25 cellular contexts compared by ENCODE assay signal in genomic region chr11:100777736-100778135, GRCh38.
A peak's percentile ranks its signal among the peaks of the same experiment; 100 is the strongest.
DNase-seq lines count a peak whose midpoint lies in the region; ATAC-seq and TF ChIP-seq lines count a peak whose summit lies in the region.
"Had no signal": no experiment of that assay in that cellular context is flagged by ENCODE, and none has a peak within 500 bp of the region (broad histone marks: within the 10 kb centered on the region; RNA-seq: fewer than 3 reads in every experiment).

No MANE protein-coding gene starts in this region.

- intact Hi-C loops in left ventricle myocardium superior (cut with micrococcal nuclease) = no loop called here
- intact Hi-C loops in transverse colon (cut with DNase I; ENCODE audit: low total_unique reads) = no loop called here

- TF ChIP-seq CTCF in cardiac muscle cell (IDR thresholded peaks at IDR 0.05; ENCODE audit: low read depth, low read length) (no peak), VCaP (conservative IDR thresholded peaks at IDR 0.05) (no peak), transverse colon (IDR thresholded peaks at IDR 0.05) (no peak), GM13977 (IDR thresholded peaks at IDR 0.05; ENCODE audit: extremely low read depth, insufficient read depth, missing control alignments) (no peak)

- H3K18ac ChIP-seq in mesenchymal stem cell (ENCODE audit: low read depth in 1 of 2, low read length in 2 of 2) (no peak overlapping the region), neuronal stem cell (ENCODE audit: low read length) (no peak overlapping the region)

- H3K27me3 ChIP-seq in cardiac muscle cell = no peaks in the 10 kb centered on the region
- H3K27me3 ChIP-seq in mesenchymal stem cell (ENCODE audit: control insufficient read depth in 1 of 2, insufficient read depth in 1 of 2, low read length in 2 of 2) = no peaks in the 10 kb centered on the region
- H3K27me3 ChIP-seq in transverse colon = no peaks in the 10 kb centered on the region
- H3K27me3 ChIP-seq in neuronal stem cell (ENCODE audit: control insufficient read depth in 3 of 3, insufficient read depth in 3 of 3, low read depth in 1 of 3, low read length in 3 of 3) = no peaks in the 10 kb centered on the region
- H3K27me3 ChIP-seq: ovary had no signal

- H3K36me3 ChIP-seq in cardiac muscle cell (peaks cover 12% of the 10 kb centered on the region), mesenchymal stem cell (ENCODE audit: control insufficient read depth in 1 of 2, insufficient read depth in 2 of 2, low read depth in 1 of 2, low read length in 2 of 2) (no peaks in the 10 kb centered on the region), transverse colon (no peaks in the 10 kb centered on the region), neuronal stem cell (replicated peaks in 1 of 2; ENCODE audit: control insufficient read depth in 2 of 2, insufficient read depth in 2 of 2, low read length in 2 of 2) (no peaks in the 10 kb centered on the region)
- H3K36me3 ChIP-seq: ovary had no signal

- no peak overlapping the region for H2BK5ac ChIP-seq in mesenchymal stem cell (ENCODE audit: low read depth, low read length, poor library complexity, severe bottlenecking)
- no peak overlapping the region for H2BK5ac ChIP-seq in neuronal stem cell (ENCODE audit: low read length)

- H2BK15ac ChIP-seq in mesenchymal stem cell (ENCODE audit: low read depth, poor library complexity, severe bottlenecking) (no peak overlapping the region), neuronal stem cell (ENCODE audit: low read length) (no peak overlapping the region)

- H3K79me1 ChIP-seq in mesenchymal stem cell (replicated peaks; ENCODE audit: low read length, poor library complexity, severe bottlenecking) (peaks cover 9% of the 10 kb centered on the region), neuronal stem cell (ENCODE audit: low read depth, low read length) (no peaks in the 10 kb centered on the region)

- H4K91ac ChIP-seq in mesenchymal stem cell (ENCODE audit: low read length) (no peak overlapping the region), neuronal stem cell (ENCODE audit: low read depth, low read length, poor library complexity) (no peak overlapping the region)

- H3K27ac ChIP-seq in cardiac muscle cell (peak overlapping the region; percentile 5), VCaP (peak overlapping the region; percentile 52; the same call in 1 of the 2 replicates), mesenchymal stem cell (ENCODE audit: low read length, poor library complexity, severe bottlenecking) (peak overlapping the region; percentile 67), transverse colon (peak overlapping the region; percentile 79 to 87 (median 82)), neuronal stem cell (replicated peaks; ENCODE audit: low read length) (no peak overlapping the region)
- H3K27ac ChIP-seq: ovary had no signal

- H4K8ac ChIP-seq in mesenchymal stem cell (ENCODE audit: low read length) (no peak overlapping the region), neuronal stem cell (ENCODE audit: low read depth, low read length) (no peak overlapping the region)

- H3K23ac ChIP-seq in mesenchymal stem cell (ENCODE audit: low read length in 2 of 2) = no peak overlapping the region
- H3K23ac ChIP-seq in neuronal stem cell (ENCODE audit: low read depth, low read length, poor library complexity) = no peak overlapping the region

- no peak overlapping the region for H2BK120ac ChIP-seq in mesenchymal stem cell (ENCODE audit: low read depth, low read length)
- H2BK120ac ChIP-seq in neuronal stem cell (ENCODE audit: low read depth, low read length) = no peak overlapping the region

- no peak overlapping the region for H2AFZ ChIP-seq in mesenchymal stem cell (ENCODE audit: low read depth, low read length)
- no peak overlapping the region for H2AFZ ChIP-seq in neuronal stem cell (ENCODE audit: low read length)

- H3K4me3 ChIP-seq in cardiac muscle cell (no peak overlapping the region), mesenchymal stem cell (ENCODE audit: insufficient read depth in 1 of 2, low read depth in 1 of 2, low read length in 2 of 2) (no peak overlapping the region), transverse colon (no peak overlapping the region), neuronal stem cell (ENCODE audit: low read length in 2 of 2) (no peak overlapping the region)
- H3K4me3 ChIP-seq: ovary, skin epidermis had no signal

- WGBS in mesenchymal stem cell = 93% methylated on average over 2 of the region's 2 CpGs
- 51 to 67% methylated on average over 2 of the region's 2 CpGs for WGBS in transverse colon (ENCODE audit: low coverage in 1 of 2), 2 donors
- no CpG with 5 or more reads among the region's 2 CpGs for WGBS in neuronal stem cell (ENCODE audit: extremely low coverage in 2 of 2, insufficient read length in 2 of 2, insufficient replicate concordance in 1 of 2), 2 donors

- TF ChIP-seq EP300 in transverse colon (IDR thresholded peaks at IDR 0.05; ENCODE audit: low read depth) = no peak

- H3K4me2 ChIP-seq in mesenchymal stem cell (ENCODE audit: low read length, poor library complexity, severe bottlenecking) = no peak overlapping the region
- no peak overlapping the region for H3K4me2 ChIP-seq in neuronal stem cell (ENCODE audit: insufficient read depth, low read length, poor library complexity, severe bottlenecking)

- H2AK5ac ChIP-seq in mesenchymal stem cell (ENCODE audit: low read length, severe bottlenecking) (peak overlapping the region; percentile 88), neuronal stem cell (ENCODE audit: low read depth, low read length) (no peak overlapping the region)

- ATAC-seq in left ventricle myocardium superior (no peak), HG03442 (IDR thresholded peaks at IDR 0.05; ENCODE audit: unreplicated experiment) (no peak)

- H3K9ac ChIP-seq in mesenchymal stem cell (ENCODE audit: low read length) (no peak overlapping the region), neuronal stem cell (ENCODE audit: low read depth, low read length, poor library complexity) (no peak overlapping the region)

- in situ Hi-C loops in transverse colon (cut with MboI; ENCODE audit: low pct_ligation_motif_present in 1 of 4, low pct_unique_long_range_greater_than_20kb in 1 of 4, low sequenced_read_pairs in 3 of 4) (no loop called here), GM13977 (cut with MboI; ENCODE audit: low pct_unique_long_range_greater_than_20kb, low sequenced_read_pairs, unreplicated experiment) (no loop called here)

- TF ChIP-seq POLR2A in transverse colon (IDR thresholded peaks at IDR 0.05) = no peak

- H3K4ac ChIP-seq in mesenchymal stem cell (ENCODE audit: low read depth in 1 of 2, low read length in 2 of 2) (no peak overlapping the region), neuronal stem cell (ENCODE audit: low read length) (no peak overlapping the region)

- DNase-seq in cardiac muscle cell (ENCODE audit: low read depth in 1 of 2, low spot score in 1 of 2) = no peak
- DNase-seq in left ventricle myocardium superior = no peak
- DNase-seq in mesenchymal stem cell = no peak
- peak; percentile 36 for DNase-seq in transverse colon
- DNase-seq in neuronal stem cell (ENCODE audit: low spot score) = no peak
- DNase-seq in GM13977 (ENCODE audit: low spot score) = no peak
- DNase-seq: activated CD4-positive, alpha-beta T cell treated with anti-CD3 and anti-CD28 coated beads, Interleukin-2, amount 10 ng/mL, durations not matched to agents 24 days and 14 days; activated CD8-positive, alpha-beta memory T cell treated with anti-CD3 and anti-CD28 coated beads for 24 hours; activated T-cell treated with anti-CD3 and anti-CD28 coated beads for 4 hours; AML-193; amniotic stem cell; CD4-positive, alpha-beta memory T cell; DMS 273 treated with DMSO at 0.1 percent for 48 hours; KG1; kidney; MM.1S; NCI-H526; nephron progenitor cell; ovary; SIG-M5; stimulated activated naive CD4-positive, alpha-beta T cell; T1000 had no signal

- H3K9me3 ChIP-seq in cardiac muscle cell (ENCODE audit: low read depth) (no peaks in the 10 kb centered on the region), mesenchymal stem cell (ENCODE audit: control insufficient read depth, low read length) (no peaks in the 10 kb centered on the region), transverse colon (no peaks in the 10 kb centered on the region), neuronal stem cell (replicated peaks in 1 of 2; ENCODE audit: control insufficient read depth in 2 of 2, insufficient read depth in 1 of 2, low read depth in 1 of 2, low read length in 2 of 2) (no peaks in the 10 kb centered on the region)
- H3K9me3 ChIP-seq: ovary had no signal

- H3K4me1 ChIP-seq in cardiac muscle cell (ENCODE audit: low read depth) = peaks cover 20% of the 10 kb centered on the region
- peaks cover 17% of the 10 kb centered on the region for H3K4me1 ChIP-seq in mesenchymal stem cell (ENCODE audit: control insufficient read depth, insufficient read depth, low read depth, low read length)
- peaks cover 0 to 48% (median 23%) of the 10 kb centered on the region in 4 donors for H3K4me1 ChIP-seq in transverse colon
- H3K4me1 ChIP-seq in neuronal stem cell (ENCODE audit: control insufficient read depth in 2 of 2, insufficient read depth in 1 of 2, low read depth in 1 of 2, low read length in 2 of 2) = peaks cover 11% of the 10 kb centered on the region in 2 donors

- no peak overlapping the region for H2BK12ac ChIP-seq in mesenchymal stem cell (ENCODE audit: low read length in 2 of 2)
- H2BK12ac ChIP-seq in neuronal stem cell (ENCODE audit: low read length) = no peak overlapping the region

- H3K14ac ChIP-seq in mesenchymal stem cell (ENCODE audit: low read length in 2 of 2) = no peak overlapping the region
- no peak overlapping the region for H3K14ac ChIP-seq in neuronal stem cell (ENCODE audit: low read length)
